16 cellular contexts compared by ENCODE assay signal in the genomic region with DNA sequence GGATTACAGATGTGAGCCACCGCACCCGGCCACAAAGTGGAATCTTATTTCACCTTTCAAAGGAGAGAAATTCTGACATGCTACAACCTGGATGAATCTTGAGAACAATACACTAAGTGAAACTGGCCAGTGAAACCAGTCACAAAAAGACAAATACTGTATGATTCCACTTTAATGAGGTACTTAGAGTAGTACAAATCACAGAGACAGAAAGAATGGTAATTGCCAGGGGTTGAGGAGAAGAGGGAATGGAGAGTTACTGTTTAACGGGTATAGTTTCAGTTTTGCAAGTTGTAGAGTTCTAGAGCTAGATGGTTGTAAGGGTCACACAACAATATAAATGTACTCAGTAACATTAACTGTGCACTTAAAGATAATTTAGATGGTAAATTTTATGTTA. TPM values are rescaled to one million over a fixed set of nuclear protein-coding genes. Genes with fewer than 3 reads are reported as not detected.
DNase-seq lines count a peak whose midpoint lies in the region; ATAC-seq, FAIRE-seq and TF ChIP-seq lines count a peak whose summit lies in the region.
"Had no signal": no experiment of that assay in that cellular context is flagged by ENCODE, and none has a peak within 500 bp of the region (broad histone marks: within the 10 kb centered on the region; RNA-seq: fewer than 3 reads in every experiment).

No MANE protein-coding gene starts in this region.

- no peak overlapping the region for H3K4me2 ChIP-seq in GM12878 (ENCODE audit: control insufficient read depth, insufficient read depth)

- no peak overlapping the region for H3K27ac Mint-ChIP-seq in MCF 10A (ENCODE audit: low read depth, unreplicated experiment)
- peak overlapping the region; percentile 93 for H3K27ac Mint-ChIP-seq in nephron progenitor cell
- H3K27ac Mint-ChIP-seq: CD8-positive, alpha-beta T cell; IgD-negative memory B cell had no signal

- no peaks in the 10 kb centered on the region for H3K4me1 ChIP-seq in breast epithelium
- H3K4me1 ChIP-seq in GM12878 (ENCODE audit: control insufficient read depth, insufficient read depth, low read length): no peaks in the 10 kb centered on the region; the same call in 1 of the 2 replicates
- H3K4me1 ChIP-seq in tibial artery: peaks cover 0 to 22% (median 5%) of the 10 kb centered on the region in 4 donors
- H3K4me1 ChIP-seq: Caco-2 had no signal

- H3K36me3 Mint-ChIP-seq in MCF 10A (ENCODE audit: insufficient read depth, unreplicated experiment): peaks cover 5% of the 10 kb centered on the region
- H3K36me3 Mint-ChIP-seq in nephron progenitor cell (ENCODE audit: low read depth): peaks cover 82% of the 10 kb centered on the region

- H3K9me3 ChIP-seq in breast epithelium (no peaks in the 10 kb centered on the region), GM12878 (replicated peaks; ENCODE audit: control insufficient read depth, insufficient read depth, low read length) (no peaks in the 10 kb centered on the region), tibial artery (no peaks in the 10 kb centered on the region)

- no peaks in the 10 kb centered on the region for H3K9me3 Mint-ChIP-seq in MCF 10A (ENCODE audit: unreplicated experiment)
- H3K9me3 Mint-ChIP-seq in nephron progenitor cell: peaks cover 20% of the 10 kb centered on the region
- H3K9me3 Mint-ChIP-seq: CD14-positive monocyte; CD8-positive, alpha-beta T cell; IgD-negative memory B cell had no signal

- no peak for FAIRE-seq in GM12878 (lab: Jason Lieb, UNC)

- H3K27me3 ChIP-seq in breast epithelium: no peaks in the 10 kb centered on the region
- H3K27me3 ChIP-seq in GM12878 (replicated peaks in 1 of 2; ENCODE audit: control insufficient read depth in 2 of 2, insufficient read depth in 2 of 2, low read length in 1 of 2): no peaks in the 10 kb centered on the region
- H3K27me3 ChIP-seq in tibial artery: no peaks in the 10 kb centered on the region

- in situ Hi-C loops in GM12878 (cut with MboI): no loop called here

- TF ChIP-seq EP300 in GM12878 (IDR thresholded peaks at IDR 0.05; ENCODE audit: borderline replicate concordance in 1 of 2, control insufficient read depth in 1 of 2, low read depth in 2 of 2, low read length in 2 of 2): no peak

- H3K4me3 ChIP-seq in breast epithelium (no peak overlapping the region), GM12878 (no peak overlapping the region), tibial artery (no peak overlapping the region)

- 90% methylated on average over 3 of the region's 3 CpGs for WGBS in GM12878 (ENCODE audit: insufficient coverage, insufficient replicate concordance, low lambda C conversion rate, missing lambda C conversion rate)

- TF ChIP-seq RAD21 in GM12878 (IDR thresholded peaks at IDR 0.05; ENCODE audit: insufficient read depth, low read depth, low read length): no peak

- no peak overlapping the region for H3K27ac ChIP-seq in breast epithelium
- H3K27ac ChIP-seq in GM12878 (ENCODE audit: control insufficient read depth, insufficient read depth): no peak overlapping the region
- H3K27ac ChIP-seq in tibial artery: no peak overlapping the region
- H3K27ac ChIP-seq: 22Rv1 had no signal

- POLR2A ChIA-PET in MCF 10A (lab: Yijun Ruan, JAX) (no interaction called here), GM12878 (lab: Charles Lee) (interaction anchor here (1.0 kb wide), 1 partner anchor 28 kb away, joined by 3 read pairs; no protein-coding TSS in a partner anchor)

- H3K4me3 Mint-ChIP-seq in MCF 10A (ENCODE audit: unreplicated experiment) (peak overlapping the region; percentile 14), nephron progenitor cell (no peak overlapping the region)
- H3K4me3 Mint-ChIP-seq: CD14-positive monocyte; CD8-positive, alpha-beta T cell; IgD-negative memory B cell had no signal

- intact Hi-C loops in MCF 10A (cut with micrococcal nuclease): no loop called here
- intact Hi-C loops in breast epithelium (cut with DNase I; ENCODE audit: low total_unique reads): no loop called here
- intact Hi-C loops in GM12878 (cut with micrococcal nuclease; ENCODE audit: unreplicated experiment): no loop called here
- intact Hi-C loops in tibial artery (cut with DNase I; ENCODE audit: low total_unique reads): no loop called here

- H3K36me3 ChIP-seq in breast epithelium (no peaks in the 10 kb centered on the region), GM12878 (ENCODE audit: control insufficient read depth in 2 of 2, insufficient read depth in 2 of 2, low read length in 1 of 2) (0 out of 4 replicates have a peak, but pooled peaks cover 0 to 3% of the 10 kb centered on the region in 2 experiments), tibial artery (no peaks in the 10 kb centered on the region)

- H3K27me3 Mint-ChIP-seq in MCF 10A (ENCODE audit: insufficient read depth, unreplicated experiment): no peaks in the 10 kb centered on the region
- H3K27me3 Mint-ChIP-seq in nephron progenitor cell (ENCODE audit: low read depth, poor library complexity): no peaks in the 10 kb centered on the region
- H3K27me3 Mint-ChIP-seq: IgD-negative memory B cell had no signal

- H3K4me1 Mint-ChIP-seq in MCF 10A (ENCODE audit: insufficient read depth, unreplicated experiment) (peaks cover 23% of the 10 kb centered on the region), nephron progenitor cell (peaks cover 14% of the 10 kb centered on the region)

- DNase-seq in MCF 10A (ENCODE audit: unreplicated experiment) (no peak), breast epithelium (ENCODE audit: low spot score in 2 of 2) (no peak), GM12878 (ENCODE audit: low read depth, low spot score) (peak; percentile 25), nephron progenitor cell (no peak), T-helper 9 cell (no peak), tibial artery (no peak)
- DNase-seq in activated CD4-positive, alpha-beta T cell treated with anti-CD3 and anti-CD28 coated beads, Interleukin-2, amount 50 U/mL, for 48 hours: no peak
- DNase-seq: Caco-2; CD8-positive, alpha-beta T cell; DND-41; GDM1 had no signal

- H4K20me1 ChIP-seq in GM12878 (ENCODE audit: control insufficient read depth, insufficient read depth): 0 out of 2 replicates have a peak, but pooled peaks cover 3% of the 10 kb centered on the region

- RAD21 ChIA-PET in GM12878 (lab: Charles Lee; ENCODE audit: unreplicated experiment): interaction anchor here (0.5 to 1.1 kb wide), 2 partner anchors 14 to 71 kb away, joined by 3 read pairs; no protein-coding TSS in a partner anchor

- ATAC-seq in GM12878 (peak; percentile 82), GM18867 (IDR thresholded peaks at IDR 0.05; ENCODE audit: unreplicated experiment) (no peak)
- ATAC-seq: CD8-positive, alpha-beta T cell; HCT116 had no signal

- no peak for TF ChIP-seq CTCF in MCF 10A (IDR thresholded peaks at IDR 0.05; ENCODE audit: unreplicated experiment)
- TF ChIP-seq CTCF in breast epithelium (IDR thresholded peaks at IDR 0.05): no peak
- TF ChIP-seq CTCF in GM12878 (IDR thresholded peaks at IDR 0.05 in 2 of 3, conservative IDR thresholded peaks at IDR 0.05 in 1 of 3; ENCODE audit: control insufficient read depth in 2 of 3, extremely low read depth in 1 of 3, insufficient read depth in 1 of 3, low read depth in 3 of 3, low read length in 3 of 3): no peak
- no peak for TF ChIP-seq CTCF in nephron progenitor cell (IDR thresholded peaks at IDR 0.05)
- no peak for TF ChIP-seq CTCF in tibial artery (IDR thresholded peaks at IDR 0.05)

- SMC1A ChIA-PET in GM12878 (lab: Charles Lee; ENCODE audit: uncharacterized antibody, unreplicated experiment): no interaction called here

- BruUV-seq in MCF 10A (replicated peaks; lab: Mats Ljungman, UMichigan) (no TSS peak), GM12878 (replicated peaks; lab: Mats Ljungman, UMichigan) (no TSS peak)

- peaks cover 54% of the 10 kb centered on the region for H3K79me2 ChIP-seq in GM12878 (ENCODE audit: control insufficient read depth, insufficient read depth, low read length)

- CTCF ChIA-PET in MCF 10A (lab: Yijun Ruan, JAX) (no interaction called here), GM12878 (lab: Yijun Ruan, JAX) (no interaction called here)

- H3K9ac ChIP-seq in GM12878 (ENCODE audit: control insufficient read depth, insufficient read depth, low read length): no peak overlapping the region

- no peak overlapping the region for H2AFZ ChIP-seq in GM12878 (ENCODE audit: control insufficient read depth, low read depth, low read length)

- TF ChIP-seq POLR2A in breast epithelium (IDR thresholded peaks at IDR 0.05) (no peak), GM12878 (IDR thresholded peaks at IDR 0.05; ENCODE audit: low read depth, low read length) (no peak)

RNA-seq across cellular contexts. Expression of gene ADIPOR2, which starts 33.4 kb away (rescaled TPM):
- total RNA-seq in MCF 10A (2022) (50.4 and 58.5 TPM in 2 replicates), breast epithelium (10 to 100 TPM; 44.3 to 58.2 (median 48.8) TPM), GM12878 (2014; rRNA removed) (32.4 and 36.4 TPM in 2 replicates), GM12878 (2014; rRNA removed; fragmentation: Illumina TruSeq; extraction: Trizol) (51.5 and 52.1 TPM in 2 replicates), GM12878 (2021) (56.7 and 65.0 TPM in 2 replicates)
- total RNA-seq in GM12878 (2013; cell fraction: nucleolus; rRNA removed): 71.1 and 80.0 TPM in 2 replicates
- 24.0 TPM for polyA plus RNA-seq in GM12878 (2011; ENCODE audit: low read depth)
- polyA plus RNA-seq in GM12878 (2011; rRNA removed) (55.5 and 68.1 TPM in 2 replicates), GM12878 (2014; fragmentation: Illumina TruSeq; extraction: Trizol) (57.6 and 71.9 TPM in 2 replicates), GM12878 (2014; fragmentation: Nextera tagmentation; extraction: Ambion mirVana) (10 to 100 TPM; 15.4 to 18.2 TPM), GM12878 (2014; rRNA removed) (34.5 and 43.5 TPM in 2 replicates), GM12878 (2016; fragmentation: Nextera tagmentation; extraction: Ambion mirVana) (10 to 100 TPM in 1 of 2 experiments, 1 to 10 TPM in 1; 8.6 to 10.3 TPM)
- polyA plus RNA-seq in GM12878 (2011; cell fraction: cytosol; rRNA removed): 32.4 and 37.7 TPM in 2 replicates
- 22.6 and 26.6 TPM in 2 replicates for polyA plus RNA-seq in GM12878 (2011; cell fraction: nucleus; rRNA removed)
- polyA plus RNA-seq in GM12878 (2012): 25.8 and 31.8 TPM in 2 replicates
- polyA minus RNA-seq in GM12878 (2011; rRNA and poly(A)+ RNA removed): 47.2 and 50.3 TPM in 2 replicates
- polyA minus RNA-seq in GM12878 (2011; cell fraction: cytosol; rRNA and poly(A)+ RNA removed): 15.9 and 16.9 TPM in 2 replicates
- polyA minus RNA-seq in GM12878 (2011; cell fraction: nucleus; rRNA and poly(A)+ RNA removed): 16.0 and 26.6 TPM in 2 replicates
